8 cellular contexts compared by ENCODE assay signal in the genomic region with DNA sequence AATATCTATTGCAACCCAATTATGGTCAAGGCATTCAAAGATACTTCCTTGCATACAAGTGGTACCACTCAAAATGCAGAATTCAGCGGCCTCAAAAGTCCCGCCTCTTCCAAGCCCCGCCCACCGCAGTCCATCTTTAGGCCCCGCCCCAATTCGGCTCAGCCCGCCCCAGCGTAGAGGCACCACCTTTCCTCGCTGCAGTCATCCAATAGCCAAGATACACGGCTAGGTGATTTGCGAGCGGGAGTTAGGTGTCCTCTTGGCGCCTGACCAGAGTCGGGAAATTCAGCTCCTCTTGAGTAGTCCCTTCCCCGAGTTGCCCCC. TPM values are rescaled to one million over a fixed set of nuclear protein-coding genes. Genes with fewer than 3 reads are reported as not detected.
DNase-seq lines count a peak whose midpoint lies in the region; ATAC-seq, FAIRE-seq and TF ChIP-seq lines count a peak whose summit lies in the region.

No MANE protein-coding gene starts in this region.

- DNase-seq in GM13976 (ENCODE audit: low spot score) (peak; percentile 93), NCI-H1694 treated with DMSO at 0.1 percent for 48 hours (lab: John Stamatoyannopoulos, UW) (peak; percentile 92), astrocyte (ENCODE audit: low read depth) (peak; percentile 70), hypothalamus (lab: John Stamatoyannopoulos, UW) (peak in 40 of 51 donors; percentile 63 to 98 (median 88)), sigmoid colon (peak; percentile 92), foreskin melanocyte (no peak)
- DNase-seq in T-helper 2 cell treated with Interferon-gamma antibody and Interleukin-4, amounts not matched to agents 5 μg/mL and 100 μg/mL, for 36 hours (ENCODE audit: low spot score): peak; percentile 87

- no peaks in the 10 kb centered on the region for H3K9me3 Mint-ChIP-seq in T-helper 2 cell treated with Interferon-gamma antibody and Interleukin-4, amounts not matched to agents 5 μg/mL and 100 μg/mL, for 36 hours
- H3K9me3 Mint-ChIP-seq in astrocyte (ENCODE audit: unreplicated experiment): no peaks in the 10 kb centered on the region

- H3K27me3 Mint-ChIP-seq in T-helper 2 cell treated with Interferon-gamma antibody and Interleukin-4, amounts not matched to agents 5 μg/mL and 100 μg/mL, for 36 hours (ENCODE audit: low read depth): peaks cover 7% of the 10 kb centered on the region
- H3K27me3 Mint-ChIP-seq in astrocyte (ENCODE audit: low read depth, unreplicated experiment): peaks cover 7% of the 10 kb centered on the region

- H3K4me2 ChIP-seq in astrocyte (ENCODE audit: low read length): peak overlapping the region; percentile 97

- in situ Hi-C loops in GM13976 (cut with MboI; ENCODE audit: low sequenced_read_pairs, unreplicated experiment): no loop called here

- H3K79me2 ChIP-seq in astrocyte (ENCODE audit: insufficient read depth, low read length): peaks cover 9% of the 10 kb centered on the region

- H3K4me3 ChIP-seq in astrocyte (ENCODE audit: insufficient read depth, low read depth, low read length): peak overlapping the region; percentile 85
- H3K4me3 ChIP-seq in sigmoid colon: peak overlapping the region; percentile 73 to 94 (median 81)

- peaks cover 34% of the 10 kb centered on the region for H3K4me1 Mint-ChIP-seq in T-helper 2 cell treated with Interferon-gamma antibody and Interleukin-4, amounts not matched to agents 5 μg/mL and 100 μg/mL, for 36 hours (ENCODE audit: low read depth)
- H3K4me1 Mint-ChIP-seq in astrocyte (ENCODE audit: low read depth, unreplicated experiment): peaks cover 4% of the 10 kb centered on the region

- peak overlapping the region; percentile 95 for H3K4me3 Mint-ChIP-seq in T-helper 2 cell treated with Interferon-gamma antibody and Interleukin-4, amounts not matched to agents 5 μg/mL and 100 μg/mL, for 36 hours
- H3K4me3 Mint-ChIP-seq in astrocyte (ENCODE audit: unreplicated experiment): peak overlapping the region; percentile 92

- H3K36me3 ChIP-seq in astrocyte (ENCODE audit: insufficient read depth, low read length) (no peaks in the 10 kb centered on the region), sigmoid colon (no peaks in the 10 kb centered on the region)

- no peak for FAIRE-seq in astrocyte (lab: Jason Lieb, UNC)

- H3K27ac Mint-ChIP-seq in T-helper 2 cell treated with Interferon-gamma antibody and Interleukin-4, amounts not matched to agents 5 μg/mL and 100 μg/mL, for 36 hours: peak overlapping the region; percentile 98
- peak overlapping the region; percentile 94 for H3K27ac Mint-ChIP-seq in astrocyte (ENCODE audit: unreplicated experiment)

- peak overlapping the region; percentile 96 for H2AFZ ChIP-seq in astrocyte (ENCODE audit: low read depth, low read length)

- H3K9me3 ChIP-seq in astrocyte (ENCODE audit: insufficient read depth, low read depth, low read length) (no peaks in the 10 kb centered on the region), sigmoid colon (no peaks in the 10 kb centered on the region)

- whole genome bisulfite sequencing in sigmoid colon, 2 donors: 0 to 1% methylated on average over 15 of the region's 15 CpGs

- H3K4me1 ChIP-seq in astrocyte (ENCODE audit: insufficient read depth, low read length) (peaks cover 7% of the 10 kb centered on the region), sigmoid colon (peaks cover 0 to 21% (median 13%) of the 10 kb centered on the region in 4 donors)

- TF ChIP-seq CTCF in GM13976 (IDR thresholded peaks at IDR 0.05; ENCODE audit: borderline replicate concordance, control extremely low read depth, extremely low read depth, insufficient read depth, missing control alignments) (no peak), astrocyte (IDR thresholded peaks at IDR 0.05; ENCODE audit: insufficient read depth, low read depth, low read length) (no peak), sigmoid colon (IDR thresholded peaks at IDR 0.05) (no peak)

- ATAC-seq in HG02870 (IDR thresholded peaks at IDR 0.05; ENCODE audit: unreplicated experiment): peak; percentile 67

- H3K27me3 ChIP-seq in astrocyte (ENCODE audit: insufficient read depth, low read length) (peaks cover 20% of the 10 kb centered on the region), sigmoid colon (no peaks in the 10 kb centered on the region)

- no peak for TF ChIP-seq POLR2A in sigmoid colon (IDR thresholded peaks at IDR 0.05)

- peaks cover 29% of the 10 kb centered on the region for H4K20me1 ChIP-seq in astrocyte (ENCODE audit: insufficient read depth, low read length)

- TF ChIP-seq EP300 in sigmoid colon (IDR thresholded peaks at IDR 0.05): no peak

- peaks cover 5% of the 10 kb centered on the region for H3K36me3 Mint-ChIP-seq in T-helper 2 cell treated with Interferon-gamma antibody and Interleukin-4, amounts not matched to agents 5 μg/mL and 100 μg/mL, for 36 hours (ENCODE audit: low read depth)
- H3K36me3 Mint-ChIP-seq in astrocyte (ENCODE audit: low read depth, unreplicated experiment): no peaks in the 10 kb centered on the region

- H3K27ac ChIP-seq in astrocyte (ENCODE audit: low read depth, low read length): peak overlapping the region; percentile 92
- H3K27ac ChIP-seq in sigmoid colon: peak overlapping the region; percentile 76 to 83 (median 78)

- peak overlapping the region; percentile 88 for H3K9ac ChIP-seq in astrocyte (ENCODE audit: low read length)

- intact Hi-C loops in sigmoid colon (cut with DNase I): no loop called here

RNA-seq across cellular contexts. Expression of a gene that starts 0.4 kb away (rescaled TPM):
- 38.0 and 39.9 TPM in 2 replicates for total RNA-seq in astrocyte
- 10 to 100 TPM in 3 of 4 donors, 1 to 10 TPM in 1; 9.4 to 51.7 (median 30.8) TPM for total RNA-seq in sigmoid colon
- polyA plus RNA-seq in sigmoid colon: 10 to 100 TPM; 39.5 to 95.0 (median 46.8) TPM
